18 cellular contexts compared by ENCODE assay signal in genomic region chr2:130369589-130370341, GRCh38. TPM values are rescaled to one million over a fixed set of nuclear protein-coding genes. Genes with fewer than 3 reads are reported as not detected.
DNase-seq lines count a peak whose midpoint lies in the region; ATAC-seq, FAIRE-seq and TF ChIP-seq lines count a peak whose summit lies in the region.
"Had no signal": no experiment of that assay in that cellular context is flagged by ENCODE, and none has a peak within 500 bp of the region (broad histone marks: within the 10 kb centered on the region; RNA-seq: fewer than 3 reads in every experiment).

No MANE protein-coding gene starts in this region.

- no peak for ATAC-seq in activated T-helper 17 cell treated with anti-CD3 and anti-CD28 coated beads, Interleukin-2, amount 50 U/mL, for 72 hours (replicated peaks)
- ATAC-seq in HG02642 (IDR thresholded peaks at IDR 0.05; ENCODE audit: poor library complexity, unreplicated experiment): no peak
- ATAC-seq: left lung had no signal

- no peak overlapping the region for H3K4me3 ChIP-seq in BLaER1
- H3K4me3 ChIP-seq in CD8-positive, alpha-beta memory T cell (ENCODE audit: low read length): peak overlapping the region; percentile 2
- H3K4me3 ChIP-seq: left lung, thoracic aorta had no signal

- H3K27me3 ChIP-seq in BLaER1: no peaks in the 10 kb centered on the region
- no peaks in the 10 kb centered on the region for H3K27me3 ChIP-seq in CD8-positive, alpha-beta memory T cell (ENCODE audit: insufficient read depth, low read length, poor library complexity, severe bottlenecking)
- H3K27me3 ChIP-seq: left lung had no signal

- CTCF ChIA-PET in CD8-positive, alpha-beta memory T cell (lab: Charles Lee): interaction anchor here (2.0 kb wide), 1 partner anchor 189 kb away, joined by 5 read pairs; the partner anchor contains the start of gene SMPD4

- peaks cover 36% of the 10 kb centered on the region for H3K4me1 ChIP-seq in BLaER1
- peaks cover 30% of the 10 kb centered on the region for H3K4me1 ChIP-seq in CD8-positive, alpha-beta memory T cell (ENCODE audit: insufficient read depth, low read length)

- no peak for TF ChIP-seq CTCF in mesothelial cell of epicardium (IDR thresholded peaks at IDR 0.05; ENCODE audit: unreplicated experiment)

- peak overlapping the region; percentile 96 for H3K4me2 ChIP-seq in BLaER1

- H4K20me1 ChIP-seq in BLaER1: no peaks in the 10 kb centered on the region; the same call in 1 of the 2 replicates

- H3K4me3 Mint-ChIP-seq in CD8-positive, alpha-beta memory T cell: peak overlapping the region; percentile 92 to 97 (median 95)
- peak overlapping the region; percentile 95 for H3K4me3 Mint-ChIP-seq in activated T-helper 17 cell treated with anti-CD3 and anti-CD28 coated beads, Interleukin-2, amount 50 U/mL, for 72 hours
- peak overlapping the region; percentile 23 for H3K4me3 Mint-ChIP-seq in mesothelial cell of epicardium

- peaks cover 5% of the 10 kb centered on the region for H3K36me3 ChIP-seq in BLaER1
- H3K36me3 ChIP-seq in CD8-positive, alpha-beta memory T cell (ENCODE audit: insufficient read depth, low read length): no peaks in the 10 kb centered on the region

- no peak for FAIRE-seq in frontal cortex (lab: Jason Lieb, UNC)
- FAIRE-seq: bronchial epithelial cell had no signal

- no peak overlapping the region for H3K27ac ChIP-seq in BLaER1
- H3K27ac ChIP-seq in CD8-positive, alpha-beta memory T cell (ENCODE audit: low read depth, low read length): no peak overlapping the region
- H3K27ac ChIP-seq: thoracic aorta had no signal

- peaks cover under 1 to 12% (median 3%) of the 10 kb centered on the region in 3 donors for H3K36me3 Mint-ChIP-seq in CD8-positive, alpha-beta memory T cell
- H3K36me3 Mint-ChIP-seq in activated T-helper 17 cell treated with anti-CD3 and anti-CD28 coated beads, Interleukin-2, amount 50 U/mL, for 72 hours (ENCODE audit: low read depth): peaks cover 45% of the 10 kb centered on the region
- H3K36me3 Mint-ChIP-seq in mesothelial cell of epicardium: peaks cover 6% of the 10 kb centered on the region

- POLR2A ChIA-PET in CD8-positive, alpha-beta memory T cell (lab: Charles Lee): interaction anchor here (0.7 to 3.1 kb wide), 2 partner anchors 14 to 27 kb away, joined by 3 to 16 read pairs; partner anchors contain the start of genes IMP4 and PTPN18

- H3K9me3 Mint-ChIP-seq in CD8-positive, alpha-beta memory T cell: no peaks in the 10 kb centered on the region
- no peaks in the 10 kb centered on the region for H3K9me3 Mint-ChIP-seq in activated T-helper 17 cell treated with anti-CD3 and anti-CD28 coated beads, Interleukin-2, amount 50 U/mL, for 72 hours
- H3K9me3 Mint-ChIP-seq in mesothelial cell of epicardium: peaks cover 5% of the 10 kb centered on the region

- DNase-seq in CD8-positive, alpha-beta memory T cell: no peak
- DNase-seq in mesothelial cell of epicardium (ENCODE audit: low spot score in 2 of 2, unreplicated experiment in 2 of 2): no peak
- no peak for DNase-seq in NCI-H1417 treated with DMSO at 0.1 percent for 48 hours (lab: John Stamatoyannopoulos, UW)
- DNase-seq in frontal cortex (ENCODE audit: low spot score in 2 of 2): no peak
- DNase-seq in stimulated activated CD4-positive, alpha-beta T cell treated with anti-CD3 and anti-CD28 coated beads, Interleukin-2, amount 100 ng/mL, for 24 hours: no peak
- DNase-seq: activated naive CD4-positive, alpha-beta T cell; effector CD4-positive, alpha-beta T cell; hippocampal formation; left lung; NCI-H1417; NCI-H345; retina; SHP77 had no signal

- no peaks in the 10 kb centered on the region for H3K27me3 Mint-ChIP-seq in CD8-positive, alpha-beta memory T cell
- H3K27me3 Mint-ChIP-seq in activated T-helper 17 cell treated with anti-CD3 and anti-CD28 coated beads, Interleukin-2, amount 50 U/mL, for 72 hours: no peaks in the 10 kb centered on the region
- peaks cover 2% of the 10 kb centered on the region for H3K27me3 Mint-ChIP-seq in mesothelial cell of epicardium (ENCODE audit: low read depth)

- H3K9me3 ChIP-seq in BLaER1: no peaks in the 10 kb centered on the region
- no peaks in the 10 kb centered on the region for H3K9me3 ChIP-seq in CD8-positive, alpha-beta memory T cell (ENCODE audit: low read length)
- H3K9me3 ChIP-seq: left lung, thoracic aorta had no signal

- H3K4me1 Mint-ChIP-seq in CD8-positive, alpha-beta memory T cell: peaks cover 37 to 48% (median 44%) of the 10 kb centered on the region in 3 donors
- H3K4me1 Mint-ChIP-seq in activated T-helper 17 cell treated with anti-CD3 and anti-CD28 coated beads, Interleukin-2, amount 50 U/mL, for 72 hours: peaks cover 30% of the 10 kb centered on the region
- H3K4me1 Mint-ChIP-seq in mesothelial cell of epicardium: peaks cover 20% of the 10 kb centered on the region

- no peak overlapping the region for H3K9ac ChIP-seq in BLaER1

- H3K27ac Mint-ChIP-seq in CD8-positive, alpha-beta memory T cell: peak overlapping the region; percentile 85 to 97 (median 96)
- H3K27ac Mint-ChIP-seq in activated T-helper 17 cell treated with anti-CD3 and anti-CD28 coated beads, Interleukin-2, amount 50 U/mL, for 72 hours: peak overlapping the region; percentile 99
- peak overlapping the region; percentile 43 for H3K27ac Mint-ChIP-seq in mesothelial cell of epicardium

RNA-seq across cellular contexts. Expression of gene PTPN18, which starts 13.9 kb away (rescaled TPM):
- total RNA-seq in CD8-positive, alpha-beta memory T cell: 10 to 100 TPM; 55.1 to 60.0 TPM
- 77.7 TPM for polyA plus RNA-seq in CD8-positive, alpha-beta memory T cell
- 10 to 100 TPM; 60.5 to 69.7 TPM for total RNA-seq in activated T-helper 17 cell treated with anti-CD3 and anti-CD28 coated beads, Interleukin-2, amount 50 U/mL, for 72 hours
- total RNA-seq in mesothelial cell of epicardium (20.1 to 23.2 TPM (median 21.3 TPM) in 3 replicates), frontal cortex (11.8 TPM)

RNA-seq across cellular contexts. Expression of gene IMP4, which starts 27.1 kb away (rescaled TPM):
- 100 to 1,000 TPM; 227 to 239 TPM for total RNA-seq in CD8-positive, alpha-beta memory T cell
- polyA plus RNA-seq in CD8-positive, alpha-beta memory T cell: 86.8 TPM
- 100 to 1,000 TPM in 1 of 2 donors, 10 to 100 TPM in 1; 79.8 to 134 TPM for total RNA-seq in activated T-helper 17 cell treated with anti-CD3 and anti-CD28 coated beads, Interleukin-2, amount 50 U/mL, for 72 hours
- total RNA-seq in mesothelial cell of epicardium (41.7 to 46.9 TPM (median 46.9 TPM) in 3 replicates), frontal cortex (37.5 TPM)

Comparison
In these comparisons a context has a peak if more than half of its experiments do, and no peak if none do; other contexts are left out.
1. H3K27ac Mint-ChIP-seq: peak in every context shown above with its lines; median percentile 99 in activated T-helper 17 cell treated with anti-CD3 and anti-CD28 coated beads, Interleukin-2, amount 50 U/mL, for 72 hours; 96 in CD8-positive, alpha-beta memory T cell; 43 in mesothelial cell of epicardium.
2. H3K4me3 Mint-ChIP-seq: peak in every context shown above with its lines; median percentile 95 in CD8-positive, alpha-beta memory T cell; 95 in activated T-helper 17 cell treated with anti-CD3 and anti-CD28 coated beads, Interleukin-2, amount 50 U/mL, for 72 hours; 23 in mesothelial cell of epicardium.